Comparison of ENCODE assay signal across 22 cellular contexts in the genomic region with DNA sequence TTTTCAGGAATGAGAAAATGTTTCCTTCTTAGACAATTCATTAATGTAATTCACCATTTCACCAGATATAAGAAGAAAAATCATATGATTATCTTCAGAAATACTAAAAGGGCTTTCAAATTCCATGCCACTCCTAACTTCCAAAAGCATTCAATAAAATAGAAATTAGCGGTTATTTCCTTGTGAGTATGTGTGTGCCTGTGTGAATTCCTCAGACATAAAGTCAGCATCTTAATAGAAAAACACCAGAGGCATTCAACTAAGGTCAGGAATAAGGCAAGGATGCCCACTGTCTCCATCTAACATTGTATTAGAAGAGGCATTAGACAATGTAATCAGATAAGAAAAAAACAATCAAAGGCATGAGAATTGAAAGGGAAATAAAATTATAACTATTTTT.
"Had no signal": no experiment of that assay in that cellular context is flagged by ENCODE, and none has a peak within 500 bp of the region (broad histone marks: within the 10 kb centered on the region; RNA-seq: fewer than 3 reads in every experiment).

No MANE protein-coding gene starts in this region.

- H3K9me3 ChIP-seq: SJCRH30 had no signal

- H3K36me3 Mint-ChIP-seq: T-cell had no signal

- H3K27me3 Mint-ChIP-seq: T-cell had no signal

- H3K4me1 ChIP-seq: SJCRH30 had no signal

- H3K4me3 ChIP-seq: SJCRH30 had no signal

- H3K27ac ChIP-seq: HL-60, SJCRH30 had no signal

- H3K4me3 Mint-ChIP-seq: T-cell; T-helper 1 cell treated with Interleukin-12 subunit alpha and Interleukin-12 subunit beta and Interleukin-4 antibody, amounts not matched to agents 30 μg/mL and 1 μg/mL, for 36 hours had no signal

- ATAC-seq: Panc1, Right ventricle myocardium inferior, T-cell had no signal

- H3K4me1 Mint-ChIP-seq: T-cell had no signal

- H3K27me3 ChIP-seq: SJCRH30 had no signal

- H3K27ac Mint-ChIP-seq: T-cell; T-helper 1 cell treated with Interleukin-12 subunit alpha and Interleukin-12 subunit beta and Interleukin-4 antibody, amounts not matched to agents 30 μg/mL and 1 μg/mL, for 36 hours had no signal

- DNase-seq: NCI-H1092, NCI-H1105 treated with DMSO at 0.1 percent for 48 hours, NCI-H1417 treated with DMSO at 0.1 percent for 48 hours, NCI-H146, NCI-H1694 treated with DMSO at 0.1 percent for 48 hours, NCI-H2029, NCI-H2081 treated with DMSO at 0.1 percent for 48 hours, NCI-H2171, NCI-H226, NCI-H446, NCI-H510A, NCI-H524 treated with DMSO at 0.1 percent for 48 hours, NCI-H69, NCI-H774, SHP77 treated with DMSO at 0.1 percent for 48 hours, SJCRH30, SW 1271, T-cell had no signal

- H3K36me3 ChIP-seq: SJCRH30 had no signal

- H3K9me3 Mint-ChIP-seq: T-cell; T-helper 1 cell treated with Interleukin-12 subunit alpha and Interleukin-12 subunit beta and Interleukin-4 antibody, amounts not matched to agents 30 μg/mL and 1 μg/mL, for 36 hours had no signal
